Comparison of ENCODE assay signal across 15 cellular contexts in genomic region chr19:58552655-58553054, GRCh38. TPM values are rescaled to one million over a fixed set of nuclear protein-coding genes. Genes with fewer than 3 reads are reported as not detected.
DNase-seq lines count a peak whose midpoint lies in the region; ATAC-seq, FAIRE-seq and TF ChIP-seq lines count a peak whose summit lies in the region.
"Had no signal": no experiment of that assay in that cellular context is flagged by ENCODE, and none has a peak within 500 bp of the region (broad histone marks: within the 10 kb centered on the region; RNA-seq: fewer than 3 reads in every experiment).

No MANE protein-coding gene starts in this region.

- in situ Hi-C loops in Panc1 (cut with HindIII; ENCODE audit: low pct_unique_long_range_greater_than_20kb, low sequenced_read_pairs): no loop called here

- CTCF ChIA-PET in Panc1 (lab: Charles Lee): interaction anchor here (0.7 to 1.1 kb wide), 2 partner anchors 33 to 39 kb away, joined by 3 to 7 read pairs; partner anchors contain the start of gene ZBTB45

- H3K27ac ChIP-seq in Panc1 (ENCODE audit: low read length): peak overlapping the region; percentile 8; the same call in 1 of the 2 replicates
- H3K27ac ChIP-seq in astrocyte (ENCODE audit: low read depth, low read length): no peak overlapping the region
- H3K27ac ChIP-seq in osteoblast (ENCODE audit: low read depth, low read length): no peak overlapping the region
- H3K27ac ChIP-seq: KMS-11, pancreas had no signal

- FAIRE-seq in astrocyte (lab: Jason Lieb, UNC): no peak
- FAIRE-seq: islet of Langerhans, pancreas had no signal

- H3K79me2 ChIP-seq in astrocyte (ENCODE audit: insufficient read depth, low read length) (peaks cover 77% of the 10 kb centered on the region), osteoblast (ENCODE audit: insufficient read depth, low read length) (peaks cover 86% of the 10 kb centered on the region)

- H3K4me1 Mint-ChIP-seq in activated T-cell treated with anti-CD3 and anti-CD28 coated beads, Interleukin-2, amount 50 U/mL, for 72 hours (ENCODE audit: low read depth): peaks cover 52% of the 10 kb centered on the region
- peaks cover 27% of the 10 kb centered on the region for H3K4me1 Mint-ChIP-seq in astrocyte (ENCODE audit: low read depth, unreplicated experiment)

- no peaks in the 10 kb centered on the region for H3K9me3 Mint-ChIP-seq in activated T-cell treated with anti-CD3 and anti-CD28 coated beads, Interleukin-2, amount 50 U/mL, for 72 hours
- H3K9me3 Mint-ChIP-seq in astrocyte (ENCODE audit: unreplicated experiment): no peaks in the 10 kb centered on the region

- H3K36me3 ChIP-seq in Panc1 (ENCODE audit: control insufficient read depth, insufficient read depth, low read length): peaks cover 31% of the 10 kb centered on the region
- H3K36me3 ChIP-seq in astrocyte (ENCODE audit: insufficient read depth, low read length): peaks cover 53% of the 10 kb centered on the region
- peaks cover 69% of the 10 kb centered on the region for H3K36me3 ChIP-seq in osteoblast (ENCODE audit: insufficient read depth, low read length)

- H3K9ac ChIP-seq in astrocyte (ENCODE audit: low read length): peak overlapping the region; percentile 20
- H3K9ac ChIP-seq: KMS-11 had no signal

- H3K27ac Mint-ChIP-seq in activated T-cell treated with anti-CD3 and anti-CD28 coated beads, Interleukin-2, amount 50 U/mL, for 72 hours: peak overlapping the region; percentile 7
- H3K27ac Mint-ChIP-seq in astrocyte (ENCODE audit: unreplicated experiment): peak overlapping the region; percentile 87

- H3K9me3 ChIP-seq in Panc1 (ENCODE audit: control insufficient read depth, insufficient read depth, low read depth, low read length) (no peaks in the 10 kb centered on the region), astrocyte (ENCODE audit: insufficient read depth, low read depth, low read length) (no peaks in the 10 kb centered on the region), osteoblast (ENCODE audit: low read depth, low read length) (no peaks in the 10 kb centered on the region)
- H3K9me3 ChIP-seq: pancreas, spleen had no signal

- H3K4me2 ChIP-seq in astrocyte (ENCODE audit: low read length) (no peak overlapping the region), osteoblast (ENCODE audit: insufficient read depth, low read length) (no peak overlapping the region)
- H3K4me2 ChIP-seq: KMS-11 had no signal

- no peaks in the 10 kb centered on the region for H3K27me3 ChIP-seq in Panc1 (ENCODE audit: control insufficient read depth, insufficient read depth, low read length)
- H3K27me3 ChIP-seq in astrocyte (ENCODE audit: insufficient read depth, low read length): no peaks in the 10 kb centered on the region
- H3K27me3 ChIP-seq in osteoblast (ENCODE audit: insufficient read depth, low read length): no peaks in the 10 kb centered on the region
- H3K27me3 ChIP-seq: pancreas, spleen had no signal

- DNase-seq in activated T-cell treated with anti-CD3 and anti-CD28 coated beads, Interleukin-2, amount 50 U/mL, for 72 hours: no peak
- DNase-seq in activated T-cell treated with anti-CD3 and anti-CD28 coated beads for 4 hours: no peak
- no peak for DNase-seq in Panc1 (ENCODE audit: low read depth, low spot score)
- no peak for DNase-seq in astrocyte (ENCODE audit: low read depth)
- DNase-seq in osteoblast (ENCODE audit: insufficient read length, low spot score, missing footprints): peak; percentile 85
- DNase-seq in NCI-H524 (lab: John Stamatoyannopoulos, UW): no peak
- no peak for DNase-seq in GM03348 (ENCODE audit: low spot score)
- DNase-seq: caudate nucleus, mesenchymal stem cell, NCI-H446 had no signal

- H4K20me1 ChIP-seq in astrocyte (ENCODE audit: insufficient read depth, low read length) (peaks cover 58% of the 10 kb centered on the region), osteoblast (ENCODE audit: insufficient read depth, low read length) (peaks cover 37% of the 10 kb centered on the region)

- no peak overlapping the region for H3K4me3 ChIP-seq in Panc1 (ENCODE audit: low read depth in 2 of 2, low read length in 2 of 2)
- H3K4me3 ChIP-seq in astrocyte (ENCODE audit: insufficient read depth, low read depth, low read length): no peak overlapping the region
- H3K4me3 ChIP-seq in osteoblast (ENCODE audit: insufficient read depth, low read length): no peak overlapping the region
- H3K4me3 ChIP-seq: pancreas had no signal

- H3K27me3 Mint-ChIP-seq in activated T-cell treated with anti-CD3 and anti-CD28 coated beads, Interleukin-2, amount 50 U/mL, for 72 hours (ENCODE audit: low read depth): no peaks in the 10 kb centered on the region
- H3K27me3 Mint-ChIP-seq in astrocyte (ENCODE audit: low read depth, unreplicated experiment): no peaks in the 10 kb centered on the region

- TF ChIP-seq CTCF in Panc1 (IDR thresholded peaks at IDR 0.05): no peak
- no peak for TF ChIP-seq CTCF in astrocyte (IDR thresholded peaks at IDR 0.05; ENCODE audit: insufficient read depth, low read depth, low read length)
- TF ChIP-seq CTCF in osteoblast (IDR thresholded peaks at IDR 0.05; ENCODE audit: extremely low read depth, low read depth, low read length): no peak

- POLR2A ChIA-PET in Panc1 (lab: Charles Lee): no interaction called here

- BruUV-seq in Panc1 (replicated peaks; lab: Mats Ljungman, UMichigan): no TSS peak

- H3K4me1 ChIP-seq in Panc1 (ENCODE audit: control insufficient read depth, insufficient read depth, low read length): peaks cover 30% of the 10 kb centered on the region
- H3K4me1 ChIP-seq in astrocyte (ENCODE audit: insufficient read depth, low read length): peaks cover 23% of the 10 kb centered on the region
- peaks cover 26% of the 10 kb centered on the region for H3K4me1 ChIP-seq in osteoblast (ENCODE audit: insufficient read depth, low read length)

- intact Hi-C loops in Panc1 (cut with micrococcal nuclease; ENCODE audit: unreplicated experiment): no loop called here

- no peak overlapping the region for H3K4me3 Mint-ChIP-seq in activated T-cell treated with anti-CD3 and anti-CD28 coated beads, Interleukin-2, amount 50 U/mL, for 72 hours
- H3K4me3 Mint-ChIP-seq in astrocyte (ENCODE audit: unreplicated experiment): peak overlapping the region; percentile 30

- H3K36me3 Mint-ChIP-seq in activated T-cell treated with anti-CD3 and anti-CD28 coated beads, Interleukin-2, amount 50 U/mL, for 72 hours (ENCODE audit: insufficient read depth in 2 of 2): peaks cover 20 to 22% of the 10 kb centered on the region in 2 donors
- peaks cover 30% of the 10 kb centered on the region for H3K36me3 Mint-ChIP-seq in astrocyte (ENCODE audit: low read depth, unreplicated experiment)

- ATAC-seq in activated T-cell treated with anti-CD3 and anti-CD28 coated beads, Interleukin-2, amount 50 U/mL, for 72 hours (replicated peaks in 1 of 2): no peak
- ATAC-seq in Panc1: no peak
- ATAC-seq in GM18867 (IDR thresholded peaks at IDR 0.05; ENCODE audit: unreplicated experiment): no peak
- ATAC-seq: pancreas had no signal

- H2AFZ ChIP-seq in astrocyte (ENCODE audit: low read depth, low read length) (no peak overlapping the region), osteoblast (ENCODE audit: low read length) (no peak overlapping the region)

RNA-seq across cellular contexts. Expression of gene CHMP2A, which starts 2.2 kb away (rescaled TPM):
- total RNA-seq in activated T-cell treated with anti-CD3 and anti-CD28 coated beads, Interleukin-2, amount 50 U/mL, for 72 hours: 10 to 100 TPM; 80.3 to 91.8 TPM
- total RNA-seq in Panc1 (2021; ENCODE audit: unreplicated experiment) (191 TPM), astrocyte (71.3 and 80.0 TPM in 2 replicates), osteoblast (98.1 and 106 TPM in 2 replicates)
- polyA plus RNA-seq in Panc1 (2012; ENCODE audit: insufficient read length): 381 TPM

RNA-seq across cellular contexts. Expression of gene UBE2M, which starts 5.8 kb away (rescaled TPM):
- total RNA-seq in activated T-cell treated with anti-CD3 and anti-CD28 coated beads, Interleukin-2, amount 50 U/mL, for 72 hours: 100 to 1,000 TPM; 116 to 122 TPM
- total RNA-seq in Panc1 (2021; ENCODE audit: unreplicated experiment): 189 TPM
- polyA plus RNA-seq in Panc1 (2012; ENCODE audit: insufficient read length): 306 TPM
- 106 and 113 TPM in 2 replicates for total RNA-seq in astrocyte
- 54.6 and 56.6 TPM in 2 replicates for total RNA-seq in osteoblast

RNA-seq across cellular contexts. Expression of gene TRIM28, which starts 8.8 kb away (rescaled TPM):
- 100 to 1,000 TPM; 351 to 473 TPM for total RNA-seq in activated T-cell treated with anti-CD3 and anti-CD28 coated beads, Interleukin-2, amount 50 U/mL, for 72 hours
- total RNA-seq in Panc1 (2021; ENCODE audit: unreplicated experiment): 767 TPM
- polyA plus RNA-seq in Panc1 (2012; ENCODE audit: insufficient read length): 1,302 TPM
- total RNA-seq in astrocyte: 339 and 351 TPM in 2 replicates
- 224 and 248 TPM in 2 replicates for total RNA-seq in osteoblast

RNA-seq across cellular contexts. Expression of gene MZF1, which starts 20.5 kb away (rescaled TPM):
- 10 to 100 TPM; 15.0 to 18.6 TPM for total RNA-seq in activated T-cell treated with anti-CD3 and anti-CD28 coated beads, Interleukin-2, amount 50 U/mL, for 72 hours
- total RNA-seq in Panc1 (2021; ENCODE audit: unreplicated experiment): 25.9 TPM
- 26.0 TPM for polyA plus RNA-seq in Panc1 (2012; ENCODE audit: insufficient read length)
- total RNA-seq in astrocyte: 14.7 and 17.4 TPM in 2 replicates
- 22.7 and 23.9 TPM in 2 replicates for total RNA-seq in osteoblast

RNA-seq across cellular contexts. Expression of gene ZBTB45, which starts 33.0 kb away (rescaled TPM):
- total RNA-seq in activated T-cell treated with anti-CD3 and anti-CD28 coated beads, Interleukin-2, amount 50 U/mL, for 72 hours: 10 to 100 TPM; 10.8 to 12.1 TPM
- total RNA-seq in Panc1 (2021; ENCODE audit: unreplicated experiment) (24.7 TPM), astrocyte (16.2 and 16.3 TPM in 2 replicates), osteoblast (6.9 and 8.5 TPM in 2 replicates)
- 33.6 TPM for polyA plus RNA-seq in Panc1 (2012; ENCODE audit: insufficient read length)
